In genomic region chr11:83910135-83910534, GRCh38 we compare ENCODE assay signal across 27 cellular contexts.
"Had no signal": no experiment of that assay in that cellular context is flagged by ENCODE, and none has a peak within 500 bp of the region (broad histone marks: within the 10 kb centered on the region; RNA-seq: fewer than 3 reads in every experiment).

No MANE protein-coding gene starts in this region.

- DNase-seq: dermis blood vessel endothelial cell; effector memory CD4-positive, alpha-beta T cell; erythroblast; esophagus squamous epithelium; foreskin melanocyte; glutamatergic neuron; heart right ventricle; hippocampal formation; left ventricle myocardium inferior; lower lobe of right lung; naive thymus-derived CD8-positive, alpha-beta T cell; nucleus accumbens; right cardiac atrium; spleen; stimulated activated CD4-positive, alpha-beta T cell treated with anti-CD3 and anti-CD28 coated beads, Interleukin-15, amount 100 ng/mL, for 24 hours; stimulated activated CD4-positive, alpha-beta T cell treated with anti-CD3 and anti-CD28 coated beads, Interleukin-2, amount 100 ng/mL, for 48 hours; stimulated activated CD8-positive, alpha-beta memory T cell treated with anti-CD3 and anti-CD28 coated beads, Interleukin-4, amount 100 ng/mL, for 48 hours; stimulated activated naive CD4-positive, alpha-beta T cell treated with Interleukin-2 at 50 U/mL for 16 hours; stomach; thyroid gland; trophoblast cell had no signal

- H3K27ac Mint-ChIP-seq: naive thymus-derived CD8-positive, alpha-beta T cell; neural progenitor cell had no signal

- H3K36me3 Mint-ChIP-seq: naive thymus-derived CD8-positive, alpha-beta T cell; neural progenitor cell had no signal

- H3K4me3 Mint-ChIP-seq: naive thymus-derived CD8-positive, alpha-beta T cell; neural progenitor cell had no signal

- H2AFZ ChIP-seq: neural progenitor cell had no signal

- H3K36me3 ChIP-seq: esophagus squamous epithelium, heart right ventricle, left ventricle myocardium inferior, lower lobe of right lung, neural progenitor cell, prostate gland, spleen, stomach, thyroid gland, vagina had no signal

- H3K27me3 ChIP-seq: esophagus squamous epithelium, heart right ventricle, neural progenitor cell, spleen, stomach, thyroid gland, vagina had no signal

- FAIRE-seq: endothelial cell of umbilical vein had no signal

- H3K9me3 Mint-ChIP-seq: neural progenitor cell had no signal

- H3K4me2 ChIP-seq: neural progenitor cell had no signal

- H3K4me1 Mint-ChIP-seq: naive thymus-derived CD8-positive, alpha-beta T cell; neural progenitor cell had no signal

- H3K27me3 Mint-ChIP-seq: naive thymus-derived CD8-positive, alpha-beta T cell had no signal

- H3K9ac ChIP-seq: neural progenitor cell had no signal

- H3K4me1 ChIP-seq: esophagus squamous epithelium, lower lobe of right lung, neural progenitor cell, prostate gland, spleen, stomach, thyroid gland, vagina had no signal

- H3K4me3 ChIP-seq: coronary artery, esophagus squamous epithelium, heart right ventricle, left ventricle myocardium inferior, lower lobe of right lung, neural progenitor cell, prostate gland, skin epidermis, spleen, stomach, thyroid gland, vagina had no signal

- ATAC-seq: heart right ventricle; lower lobe of right lung; naive thymus-derived CD8-positive, alpha-beta T cell; right cardiac atrium had no signal

- H3K9me3 ChIP-seq: esophagus squamous epithelium, heart right ventricle, left ventricle myocardium inferior, lower lobe of right lung, prostate gland, spleen, stomach, thyroid gland, vagina had no signal

- H3K27ac ChIP-seq: coronary artery, esophagus squamous epithelium, heart right ventricle, left ventricle myocardium inferior, lower lobe of right lung, neural progenitor cell, prostate gland, skin epidermis, spleen, stomach, thyroid gland, vagina had no signal
